ENCODE assay signal across 8 cellular contexts in the genomic region with DNA sequence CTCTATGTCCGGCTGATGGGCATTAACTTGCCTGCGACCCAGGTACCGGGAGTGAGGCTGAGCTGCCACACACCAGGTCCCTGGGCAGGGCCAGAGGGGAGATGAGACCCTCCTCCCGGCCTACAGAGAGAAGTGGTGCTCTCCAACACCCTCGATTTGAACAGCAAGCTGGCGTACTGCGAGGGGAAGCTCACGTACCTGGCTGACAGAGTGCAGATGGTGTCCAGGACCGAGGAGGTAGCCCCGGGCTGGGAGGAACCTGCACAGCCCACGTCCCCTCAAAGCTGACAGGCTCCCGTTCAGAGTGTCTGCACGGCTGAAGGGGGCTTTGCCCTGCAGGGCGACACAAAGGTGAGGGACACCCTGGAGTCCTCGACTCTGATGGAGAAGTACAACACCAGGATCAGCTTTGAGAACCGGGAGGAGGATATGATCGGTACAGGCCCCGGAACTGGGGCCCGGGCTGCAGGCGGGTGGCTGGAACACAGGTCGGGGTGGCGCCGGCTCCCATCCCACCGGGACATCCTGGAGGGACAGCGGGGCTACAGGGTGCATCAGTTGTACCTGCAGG. TPM values are rescaled to one million over a fixed set of nuclear protein-coding genes. Genes with fewer than 3 reads are reported as not detected.
DNase-seq lines count a peak whose midpoint lies in the region; ATAC-seq and TF ChIP-seq lines count a peak whose summit lies in the region.

No MANE protein-coding gene starts in this region.

- no peaks in the 10 kb centered on the region for H3K27me3 ChIP-seq in BLaER1 treated with 17β-estradiol and CSF1 and Interleukin-3, amounts not matched to agents 10 nM and 100 nM
- H3K27me3 ChIP-seq in NT2/D1 (ENCODE audit: insufficient read depth, insufficient read length) (peaks cover 5% of the 10 kb centered on the region), endodermal cell (ENCODE audit: control insufficient read depth, insufficient read depth, low read length, poor library complexity, severe bottlenecking) (no peaks in the 10 kb centered on the region), neural progenitor cell (peaks cover 5% of the 10 kb centered on the region)

- H3K27me3 Mint-ChIP-seq in endodermal cell (ENCODE audit: insufficient read depth): peaks cover 19% of the 10 kb centered on the region
- H3K27me3 Mint-ChIP-seq in neural progenitor cell (ENCODE audit: insufficient read depth, low read depth): peaks cover 13% of the 10 kb centered on the region

- ATAC-seq in HG02973 (IDR thresholded peaks at IDR 0.05; ENCODE audit: unreplicated experiment) (no peak), HG02852 (IDR thresholded peaks at IDR 0.05; ENCODE audit: unreplicated experiment) (no peak)

- DNase-seq in NT2/D1 (ENCODE audit: low read depth, low spot score) (no peak), endodermal cell (no peak), neural progenitor cell (ENCODE audit: low spot score) (no peak), HuH-7.5 (ENCODE audit: low spot score) (no peak), NCI-H1694 treated with DMSO at 0.1 percent for 48 hours (lab: John Stamatoyannopoulos, UW) (no peak)

- H3K4me3 Mint-ChIP-seq in endodermal cell (peak overlapping the region; percentile 70), neural progenitor cell (peak overlapping the region; percentile 91)

- H3K4me3 ChIP-seq in BLaER1 treated with 17β-estradiol and CSF1 and Interleukin-3, amounts not matched to agents 10 nM and 100 nM: peak overlapping the region; percentile 76 to 100 (median 100)
- peak overlapping the region; percentile 80 for H3K4me3 ChIP-seq in NT2/D1 (ENCODE audit: insufficient read length, low read depth)
- H3K4me3 ChIP-seq in endodermal cell (ENCODE audit: low read length): peak overlapping the region; percentile 84
- H3K4me3 ChIP-seq in neural progenitor cell: peak overlapping the region; percentile 100

- no peaks in the 10 kb centered on the region for H3K9me3 Mint-ChIP-seq in endodermal cell
- peaks cover 2% of the 10 kb centered on the region for H3K9me3 Mint-ChIP-seq in neural progenitor cell

- peaks cover 5% of the 10 kb centered on the region for H3F3A ChIP-seq in neural progenitor cell (ENCODE audit: low read depth)

- H2AFZ ChIP-seq in neural progenitor cell (replicated peaks): no peak overlapping the region

- peaks cover 38% of the 10 kb centered on the region for H3K79me2 ChIP-seq in neural progenitor cell (ENCODE audit: low read depth)

- no peak for TF ChIP-seq CTCF in endodermal cell (conservative IDR thresholded peaks at IDR 0.05)
- no peak for TF ChIP-seq CTCF in neural progenitor cell (IDR thresholded peaks at IDR 0.05)

- H3K36me3 Mint-ChIP-seq in endodermal cell (ENCODE audit: low read depth): peaks cover 48% of the 10 kb centered on the region
- peaks cover 16% of the 10 kb centered on the region for H3K36me3 Mint-ChIP-seq in neural progenitor cell

- peaks cover 11 to 59% (median 45%) of the 10 kb centered on the region in 11 experiments; a peak in 20 of 22 replicates for H3K36me3 ChIP-seq in BLaER1 treated with 17β-estradiol and CSF1 and Interleukin-3, amounts not matched to agents 10 nM and 100 nM
- H3K36me3 ChIP-seq in NT2/D1 (ENCODE audit: insufficient read depth, insufficient read length, low read length) (peaks cover 61% of the 10 kb centered on the region), endodermal cell (ENCODE audit: control insufficient read depth, insufficient read depth, low read length) (peaks cover 32% of the 10 kb centered on the region), neural progenitor cell (peaks cover 3% of the 10 kb centered on the region)

- H3K4me1 ChIP-seq in BLaER1 treated with 17β-estradiol and CSF1 and Interleukin-3, amounts not matched to agents 10 nM and 100 nM: peaks cover 41 to 57% (median 50%) of the 10 kb centered on the region in 10 experiments
- H3K4me1 ChIP-seq in NT2/D1 (ENCODE audit: insufficient read depth, insufficient read length) (peaks cover 6% of the 10 kb centered on the region), endodermal cell (ENCODE audit: control insufficient read depth, insufficient read depth, low read length) (peaks cover 5% of the 10 kb centered on the region), neural progenitor cell (peaks cover 25% of the 10 kb centered on the region)

- 87 to 92% methylated on average over 21 to 25 of the region's 25 CpGs for WGBS in endodermal cell (ENCODE audit: insufficient coverage in 1 of 2, insufficient read length in 1 of 2), 2 experiments

- H3K4me1 Mint-ChIP-seq in endodermal cell: peaks cover 20% of the 10 kb centered on the region
- H3K4me1 Mint-ChIP-seq in neural progenitor cell: peaks cover 37% of the 10 kb centered on the region

- peak overlapping the region; percentile 82 to 99 (median 96) for H3K4me2 ChIP-seq in BLaER1 treated with 17β-estradiol and CSF1 and Interleukin-3, amounts not matched to agents 10 nM and 100 nM
- H3K4me2 ChIP-seq in neural progenitor cell: peak overlapping the region; percentile 92

- peaks cover 17 to 60% (median 36%) of the 10 kb centered on the region in 11 experiments; a peak in 19 of 22 replicates for H4K20me1 ChIP-seq in BLaER1 treated with 17β-estradiol and CSF1 and Interleukin-3, amounts not matched to agents 10 nM and 100 nM
- H4K20me1 ChIP-seq in neural progenitor cell (ENCODE audit: low read depth): peaks cover 33% of the 10 kb centered on the region

- H3K9ac ChIP-seq in BLaER1 treated with 17β-estradiol and CSF1 and Interleukin-3, amounts not matched to agents 10 nM and 100 nM: peak overlapping the region; percentile 84 to 99 (median 98)
- H3K9ac ChIP-seq in NT2/D1 (ENCODE audit: insufficient read length, low read depth) (peak overlapping the region; percentile 92), endodermal cell (ENCODE audit: extremely low read depth, low read length, poor library complexity, severe bottlenecking) (peak overlapping the region; percentile 41), neural progenitor cell (no peak overlapping the region)

- H3K27ac Mint-ChIP-seq in endodermal cell (peak overlapping the region; percentile 39), neural progenitor cell (no peak overlapping the region)

- H3K27ac ChIP-seq in BLaER1 treated with 17β-estradiol and CSF1 and Interleukin-3, amounts not matched to agents 10 nM and 100 nM: peak overlapping the region; percentile 69 to 98 (median 95); a peak in 19 of 22 replicates
- H3K27ac ChIP-seq in endodermal cell (ENCODE audit: low read depth, low read length) (no peak overlapping the region), neural progenitor cell (no peak overlapping the region)

- no peaks in the 10 kb centered on the region for H3K9me3 ChIP-seq in BLaER1 treated with 17β-estradiol and CSF1 and Interleukin-3, amounts not matched to agents 10 nM and 100 nM (replicated peaks in 1 of 11)
- H3K9me3 ChIP-seq in NT2/D1 (ENCODE audit: insufficient read depth, low read length) (no peaks in the 10 kb centered on the region), endodermal cell (ENCODE audit: control insufficient read depth, low read length) (no peaks in the 10 kb centered on the region), neural progenitor cell (ENCODE audit: low read depth) (no peaks in the 10 kb centered on the region)

RNA-seq across cellular contexts. Expression of a gene that starts 1.0 kb away (rescaled TPM):
- 100 to 1,000 TPM; 159 to 206 TPM for total RNA-seq in endodermal cell
- 128 TPM for polyA plus RNA-seq in endodermal cell (2013, experiment 1 of 2)
- 116 TPM for polyA plus RNA-seq in endodermal cell (2013, experiment 2 of 2)
- 71.2 and 148 TPM in 2 replicates for total RNA-seq in neural progenitor cell (ENCODE audit: low replicate concordance)

RNA-seq across cellular contexts. Expression of a gene that starts 10.6 kb away (rescaled TPM):
- total RNA-seq in endodermal cell: 10 to 100 TPM; 10.9 to 13.4 TPM
- polyA plus RNA-seq in endodermal cell (2013, experiment 1 of 2): 4.6 TPM
- 5.1 TPM for polyA plus RNA-seq in endodermal cell (2013, experiment 2 of 2)
- total RNA-seq in neural progenitor cell (ENCODE audit: low replicate concordance): 0.84 and 2.1 TPM in 2 replicates

RNA-seq across cellular contexts. Expression of a gene that starts 15.6 kb away (rescaled TPM):
- total RNA-seq in endodermal cell: 100 to 1,000 TPM; 215 to 339 TPM
- polyA plus RNA-seq in endodermal cell (2013, experiment 1 of 2): 60.9 TPM
- 57.1 TPM for polyA plus RNA-seq in endodermal cell (2013, experiment 2 of 2)
- 19.9 and 46.8 TPM in 2 replicates for total RNA-seq in neural progenitor cell (ENCODE audit: low replicate concordance)

RNA-seq across cellular contexts. Expression of a gene that starts 35.6 kb away (rescaled TPM):
- total RNA-seq in endodermal cell (1 to 10 TPM; 1.4 to 3.5 TPM), neural progenitor cell (ENCODE audit: low replicate concordance) (0.77 TPM in 1 of 2 replicates, not detected in the other)
- polyA plus RNA-seq in endodermal cell (2013, experiment 1 of 2): 1.9 TPM
- polyA plus RNA-seq in endodermal cell (2013, experiment 2 of 2): 1.7 TPM

RNA-seq across cellular contexts. Expression of a gene that starts 42.4 kb away (rescaled TPM):
- total RNA-seq in endodermal cell (1 to 10 TPM in 1 of 2 donors, under 1 TPM in 1; 0.51 to 1.2 TPM), neural progenitor cell (ENCODE audit: low replicate concordance) (not detected in 2 replicates)
- polyA plus RNA-seq in endodermal cell (2013, experiment 1 of 2): 0.82 TPM
- polyA plus RNA-seq in endodermal cell (2013, experiment 2 of 2): 0.95 TPM

Comparison
In these comparisons a context has a peak if more than half of its experiments do, and no peak if none do; other contexts are left out.
1. H3K27ac ChIP-seq: peak in BLaER1 treated with 17β-estradiol and CSF1 and Interleukin-3, amounts not matched to agents 10 nM and 100 nM (11 of 11); none in endodermal cell (single experiment) and neural progenitor cell (single experiment).
2. Peak in every context shown above with its lines, with median percentiles within 50 percentile points of each other: H3K4me3 ChIP-seq.